Comparison of ENCODE assay signal across 1 cellular context in the genomic region with DNA sequence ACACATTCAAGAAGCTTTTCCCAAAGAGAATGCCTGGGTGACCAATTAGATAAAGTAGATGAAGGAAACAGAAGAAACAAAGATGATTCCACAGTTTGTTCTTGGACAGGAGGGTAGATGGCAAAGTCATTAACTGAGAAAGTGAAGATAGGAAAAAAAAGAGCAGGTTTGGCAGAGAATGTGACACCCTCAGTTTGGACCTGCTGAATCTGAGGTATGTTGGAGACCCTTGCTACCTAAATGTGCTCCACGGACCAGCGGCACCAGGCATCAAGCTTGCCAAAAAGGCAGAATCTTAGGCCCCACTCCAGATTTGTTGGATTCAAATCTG.
TF ChIP-seq lines count a peak whose summit lies in the region.

No MANE protein-coding gene starts in this region.

TF ChIP-seq in GM12878, 131 proteins besides CTCF, POLR2A, EP300 and RAD21:
- no peak for TF ChIP-seq CHD2 (IDR thresholded peaks at IDR 0.05; ENCODE audit: borderline replicate concordance, low read depth, low read length)
- TF ChIP-seq, protein P1, sequence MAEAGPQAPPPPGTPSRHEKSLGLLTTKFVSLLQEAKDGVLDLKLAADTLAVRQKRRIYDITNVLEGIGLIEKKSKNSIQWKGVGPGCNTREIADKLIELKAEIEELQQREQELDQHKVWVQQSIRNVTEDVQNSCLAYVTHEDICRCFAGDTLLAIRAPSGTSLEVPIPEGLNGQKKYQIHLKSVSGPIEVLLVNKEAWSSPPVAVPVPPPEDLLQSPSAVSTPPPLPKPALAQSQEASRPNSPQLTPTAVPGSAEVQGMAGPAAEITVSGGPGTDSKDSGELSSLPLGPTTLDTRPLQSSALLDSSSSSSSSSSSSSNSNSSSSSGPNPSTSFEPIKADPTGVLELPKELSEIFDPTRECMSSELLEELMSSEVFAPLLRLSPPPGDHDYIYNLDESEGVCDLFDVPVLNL (IDR thresholded peaks at IDR 0.05; ENCODE audit: low read depth, low read length), result no peak
- TF ChIP-seq ZBED1 (IDR thresholded peaks at IDR 0.05; ENCODE audit: borderline replicate concordance), result no peak
- TF ChIP-seq, protein P2, sequence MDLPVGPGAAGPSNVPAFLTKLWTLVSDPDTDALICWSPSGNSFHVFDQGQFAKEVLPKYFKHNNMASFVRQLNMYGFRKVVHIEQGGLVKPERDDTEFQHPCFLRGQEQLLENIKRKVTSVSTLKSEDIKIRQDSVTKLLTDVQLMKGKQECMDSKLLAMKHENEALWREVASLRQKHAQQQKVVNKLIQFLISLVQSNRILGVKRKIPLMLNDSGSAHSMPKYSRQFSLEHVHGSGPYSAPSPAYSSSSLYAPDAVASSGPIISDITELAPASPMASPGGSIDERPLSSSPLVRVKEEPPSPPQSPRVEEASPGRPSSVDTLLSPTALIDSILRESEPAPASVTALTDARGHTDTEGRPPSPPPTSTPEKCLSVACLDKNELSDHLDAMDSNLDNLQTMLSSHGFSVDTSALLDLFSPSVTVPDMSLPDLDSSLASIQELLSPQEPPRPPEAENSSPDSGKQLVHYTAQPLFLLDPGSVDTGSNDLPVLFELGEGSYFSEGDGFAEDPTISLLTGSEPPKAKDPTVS (IDR thresholded peaks at IDR 0.05; ENCODE audit: low read depth, low read length), result no peak
- no peak for TF ChIP-seq LARP7 (IDR thresholded peaks at IDR 0.05)
- TF ChIP-seq, protein P3, sequence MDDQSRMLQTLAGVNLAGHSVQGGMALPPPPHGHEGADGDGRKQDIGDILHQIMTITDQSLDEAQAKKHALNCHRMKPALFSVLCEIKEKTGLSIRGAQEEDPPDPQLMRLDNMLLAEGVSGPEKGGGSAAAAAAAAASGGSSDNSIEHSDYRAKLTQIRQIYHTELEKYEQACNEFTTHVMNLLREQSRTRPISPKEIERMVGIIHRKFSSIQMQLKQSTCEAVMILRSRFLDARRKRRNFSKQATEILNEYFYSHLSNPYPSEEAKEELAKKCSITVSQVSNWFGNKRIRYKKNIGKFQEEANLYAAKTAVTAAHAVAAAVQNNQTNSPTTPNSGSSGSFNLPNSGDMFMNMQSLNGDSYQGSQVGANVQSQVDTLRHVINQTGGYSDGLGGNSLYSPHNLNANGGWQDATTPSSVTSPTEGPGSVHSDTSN (IDR thresholded peaks at IDR 0.05; ENCODE audit: insufficient replicate concordance, low read depth, low read length), result no peak
- TF ChIP-seq ESRRA (IDR thresholded peaks at IDR 0.05; ENCODE audit: low read length), result no peak
- TF ChIP-seq FOXM1 (IDR thresholded peaks at IDR 0.05; ENCODE audit: low read depth, low read length), result no peak
- TF ChIP-seq BACH1 (IDR thresholded peaks at IDR 0.05; ENCODE audit: borderline replicate concordance), result no peak
